31 cellular contexts compared by ENCODE assay signal in genomic region chr22:42001127-42001526, GRCh38. TPM values are rescaled to one million over a fixed set of nuclear protein-coding genes. Genes with fewer than 3 reads are reported as not detected.
A peak's percentile ranks its signal among the peaks of the same experiment; 100 is the strongest.
DNase-seq lines count a peak whose midpoint lies in the region; ATAC-seq, FAIRE-seq and TF ChIP-seq lines count a peak whose summit lies in the region.
"Had no signal": no experiment of that assay in that cellular context is flagged by ENCODE, and none has a peak within 500 bp of the region (broad histone marks: within the 10 kb centered on the region; RNA-seq: fewer than 3 reads in every experiment).

No MANE protein-coding gene starts in this region.

- H2AK5ac ChIP-seq in IMR-90 (ENCODE audit: low read depth, low read length): no peak overlapping the region

- no peak overlapping the region for H2BK120ac ChIP-seq in IMR-90 (ENCODE audit: low read depth, low read length)

- TF ChIP-seq CTCF in D721Med (IDR thresholded peaks at IDR 0.05; ENCODE audit: insufficient read depth, missing control alignments): no peak
- TF ChIP-seq CTCF in IMR-90 (conservative IDR thresholded peaks at IDR 0.05; ENCODE audit: low read depth, low read length): no peak
- TF ChIP-seq CTCF in bronchial epithelial cell (IDR thresholded peaks at IDR 0.05; ENCODE audit: insufficient read depth, low read length, severe bottlenecking): no peak
- TF ChIP-seq CTCF in WTC11 (IDR thresholded peaks at IDR 0.05): no peak

- no peak overlapping the region for H3K4me2 ChIP-seq in IMR-90 (ENCODE audit: low read depth, low read length)
- H3K4me2 ChIP-seq: KMS-11, smooth muscle cell had no signal

- no peak overlapping the region for H4K8ac ChIP-seq in IMR-90 (ENCODE audit: low read depth in 2 of 2, low read length in 2 of 2)

- dilution Hi-C loops in IMR-90 (cut with HindIII; ENCODE audit: low sequenced_read_pairs, unreplicated experiment): no loop called here

- peaks cover 54% of the 10 kb centered on the region for H3K27me3 Mint-ChIP-seq in WTC11 (ENCODE audit: low read depth)
- H3K27me3 Mint-ChIP-seq: activated CD8-positive, alpha-beta memory T cell treated with anti-CD3 and anti-CD28 coated beads, Interleukin-2, amount 10 ng/mL, durations not matched to agents 7 days and 5 days had no signal

- H3K4me3 ChIP-seq in IMR-90 (ENCODE audit: insufficient read depth, low read depth, low read length) (no peak overlapping the region), bronchial epithelial cell (ENCODE audit: low read depth, low read length) (no peak overlapping the region)
- H3K4me3 ChIP-seq: cardiac muscle cell, heart right ventricle, SK-N-MC, smooth muscle cell, uterus had no signal

- TF ChIP-seq POLR2A in IMR-90 (IDR thresholded peaks at IDR 0.05; ENCODE audit: low read depth, low read length) (no peak), GM12891 (IDR thresholded peaks at IDR 0.05; ENCODE audit: low read depth, low read length) (no peak)

- FAIRE-seq in D721Med (lab: Jason Lieb, UNC) (peak; percentile 11), bronchial epithelial cell (lab: Jason Lieb, UNC) (peak; percentile 87), GM12891 (lab: Jason Lieb, UNC) (no peak)
- FAIRE-seq: endometrium, GM19239, HTR-8/SVneo had no signal

- H2BK5ac ChIP-seq in IMR-90 (ENCODE audit: low read depth, low read length, poor library complexity, severe bottlenecking): no peak overlapping the region

- no peak overlapping the region for H4K5ac ChIP-seq in IMR-90 (ENCODE audit: low read depth, low read length)

- no peak overlapping the region for H2BK20ac ChIP-seq in IMR-90 (ENCODE audit: low read depth, low read length)

- no peak overlapping the region for H2AK9ac ChIP-seq in IMR-90 (replicated peaks; ENCODE audit: low read depth, low read length, poor library complexity)

- H3K14ac ChIP-seq in IMR-90 (replicated peaks; ENCODE audit: low read depth, low read length): no peak overlapping the region

- H3K18ac ChIP-seq in IMR-90 (ENCODE audit: low read depth, low read length): no peak overlapping the region

- H2AFZ ChIP-seq in IMR-90 (replicated peaks; ENCODE audit: low read length, poor library complexity): no peak overlapping the region

- intact Hi-C loops in IMR-90 (cut with micrococcal nuclease): no loop called here

- 0 out of 2 replicates have a peak, but pooled peaks cover 4% of the 10 kb centered on the region for H3K36me3 Mint-ChIP-seq in WTC11

- H4K20me1 ChIP-seq in IMR-90 (ENCODE audit: insufficient read depth, low read length): no peaks in the 10 kb centered on the region

- no peaks in the 10 kb centered on the region for H3K4me1 ChIP-seq in IMR-90 (ENCODE audit: control insufficient read depth, insufficient read depth, low read length)
- H3K4me1 ChIP-seq: BE2C, uterus had no signal

- no peak overlapping the region for H3K27ac ChIP-seq in IMR-90 (ENCODE audit: insufficient read depth, low read length)
- H3K27ac ChIP-seq: cardiac muscle cell, heart right ventricle, KMS-11, RWPE1, SK-N-MC, uterus had no signal

- POLR2A ChIA-PET in IMR-90 (lab: Charles Lee; ENCODE audit: unreplicated experiment) (no interaction called here), WTC11 (lab: Charles Lee) (no interaction called here)

- CTCF ChIA-PET in IMR-90 (lab: Yijun Ruan, JAX): no interaction called here
- CTCF ChIA-PET in WTC11 (lab: Charles Lee): no interaction called here

- no peak overlapping the region for H4K91ac ChIP-seq in IMR-90 (ENCODE audit: insufficient read depth, low read depth, low read length)

- H3K56ac ChIP-seq in IMR-90 (ENCODE audit: extremely low read depth, insufficient read depth, low read length): no peak overlapping the region

- peaks cover 7% of the 10 kb centered on the region; the same call in 1 of the 2 replicates for H3K4me1 Mint-ChIP-seq in WTC11

- DNase-seq in D721Med (ENCODE audit: insufficient read length, low spot score) (no peak), IMR-90 (peak; percentile 56), bronchial epithelial cell (ENCODE audit: low read depth) (peak; percentile 33), kidney tubule cell (ENCODE audit: low spot score) (peak; percentile 12), WTC11 (ENCODE audit: low spot score) (no peak), GM12891 (ENCODE audit: insufficient read length, low spot score) (no peak)
- DNase-seq: activated CD4-positive, alpha-beta T cell treated with anti-CD3 and anti-CD28 coated beads for 48 hours; activated CD8-positive, alpha-beta memory T cell treated with anti-CD3 and anti-CD28 coated beads, Interleukin-2, amount 10 ng/mL, durations not matched to agents 7 days and 5 days; activated naive CD4-positive, alpha-beta T cell treated with anti-CD3 and anti-CD28 coated beads, Interleukin-2, amount 10 ng/mL, durations not matched to agents 7 days and 5 days; BE2C; cortex of kidney; DMS79; heart right ventricle; left ventricle myocardium superior; midbrain; naive thymus-derived CD8-positive, alpha-beta T cell; NCI-H146; NCI-H510A treated with DMSO at 0.1 percent for 48 hours; retina; stimulated activated CD4-positive, alpha-beta T cell treated with anti-CD3 and anti-CD28 coated beads, Interleukin-2, amount 100 ng/mL, for 24 hours; uterus had no signal

- no TSS peak for BruUV-seq in IMR-90 (replicated peaks; lab: Mats Ljungman, UMichigan)

- no peak for ATAC-seq in IMR-90 (ENCODE audit: low read depth)
- ATAC-seq in GM21576 (IDR thresholded peaks at IDR 0.05; ENCODE audit: unreplicated experiment): no peak
- no peak for ATAC-seq in WTC11
- no peak for ATAC-seq in HG03039 (IDR thresholded peaks at IDR 0.05; ENCODE audit: unreplicated experiment)
- ATAC-seq: activated CD8-positive, alpha-beta memory T cell treated with anti-CD3 and anti-CD28 coated beads, Interleukin-2, amount 10 ng/mL, durations not matched to agents 7 days and 5 days; heart right ventricle; left ventricle myocardium superior; naive thymus-derived CD8-positive, alpha-beta T cell had no signal

- H3K9me3 ChIP-seq in IMR-90 (ENCODE audit: control insufficient read depth, insufficient read depth, low read length): no peaks in the 10 kb centered on the region; the same call in 1 of the 2 replicates
- H3K9me3 ChIP-seq: uterus had no signal

- no peak overlapping the region for H3K4me3 Mint-ChIP-seq in WTC11
- H3K4me3 Mint-ChIP-seq: activated CD8-positive, alpha-beta memory T cell treated with anti-CD3 and anti-CD28 coated beads, Interleukin-2, amount 10 ng/mL, durations not matched to agents 7 days and 5 days; activated naive CD4-positive, alpha-beta T cell treated with anti-CD3 and anti-CD28 coated beads, Interleukin-2, amount 10 ng/mL, durations not matched to agents 7 days and 5 days had no signal

- no peak overlapping the region for H3K23ac ChIP-seq in IMR-90 (ENCODE audit: low read depth, low read length)

- H3K27ac Mint-ChIP-seq in WTC11: no peak overlapping the region
- H3K27ac Mint-ChIP-seq: activated CD8-positive, alpha-beta memory T cell treated with anti-CD3 and anti-CD28 coated beads, Interleukin-2, amount 10 ng/mL, durations not matched to agents 7 days and 5 days; activated naive CD4-positive, alpha-beta T cell treated with anti-CD3 and anti-CD28 coated beads, Interleukin-2, amount 10 ng/mL, durations not matched to agents 7 days and 5 days; naive thymus-derived CD8-positive, alpha-beta T cell had no signal

- H3K27me3 ChIP-seq in IMR-90 (ENCODE audit: control insufficient read depth, insufficient read depth, low read length) (peaks cover 11% of the 10 kb centered on the region), bronchial epithelial cell (ENCODE audit: control insufficient read depth, insufficient read depth, low read length) (no peaks in the 10 kb centered on the region)
- H3K27me3 ChIP-seq: BE2C, cardiac muscle cell, uterus had no signal

- no peak for TF ChIP-seq RAD21 in IMR-90 (IDR thresholded peaks at IDR 0.05; ENCODE audit: low read length)

- 0 out of 2 replicates have a peak, but pooled peaks cover 4% of the 10 kb centered on the region for H3K9me3 Mint-ChIP-seq in WTC11

- no peaks in the 10 kb centered on the region for H3K36me3 ChIP-seq in IMR-90 (ENCODE audit: control insufficient read depth, insufficient read depth, low read length)
- H3K36me3 ChIP-seq in bronchial epithelial cell (ENCODE audit: control insufficient read depth, insufficient read depth, low read length): no peaks in the 10 kb centered on the region
- H3K36me3 ChIP-seq: BE2C, cardiac muscle cell, heart right ventricle, uterus had no signal

- H3K9ac ChIP-seq in IMR-90 (ENCODE audit: low read depth, low read length): no peak overlapping the region
- H3K9ac ChIP-seq: KMS-11 had no signal

- H3K9me1 ChIP-seq in IMR-90 (ENCODE audit: insufficient read depth, low read length): no peaks in the 10 kb centered on the region; the same call in 1 of the 2 replicates

- H3K79me1 ChIP-seq in IMR-90 (ENCODE audit: low read depth in 1 of 2, low read length in 2 of 2): no peaks in the 10 kb centered on the region

- 67% methylated on average over 4 of the region's 8 CpGs; no CpG with 5 or more reads in 1 of the 2 experiments for WGBS in IMR-90 (ENCODE audit: extremely low coverage in 2 of 2, insufficient read length in 1 of 2), 2 experiments

- H3K4ac ChIP-seq in IMR-90 (ENCODE audit: low read depth, low read length): no peak overlapping the region

- no peak overlapping the region for H2BK15ac ChIP-seq in IMR-90 (ENCODE audit: low read depth, low read length)

- in situ Hi-C loops in IMR-90 (cut with MboI; ENCODE audit: low sequenced_read_pairs): no loop called here

TF ChIP-seq in GM12891, 5 proteins besides CTCF, POLR2A, EP300 and RAD21 (continues in another document):
- TF ChIP-seq TAF1 (IDR thresholded peaks at IDR 0.05; ENCODE audit: low read depth, low read length) (no peak), POU2F2 (IDR thresholded peaks at IDR 0.05; ENCODE audit: low read depth, low read length) (no peak), SPI1 (IDR thresholded peaks at IDR 0.05; ENCODE audit: low read depth, low read length) (no peak)

RNA-seq across cellular contexts. Expression of gene WBP2NL, which starts 2.5 kb away (rescaled TPM):
- total RNA-seq in IMR-90 (2012; rRNA removed) (not detected in 2 replicates), bronchial epithelial cell (0.26 and 0.77 TPM in 2 replicates), WTC11 (2021) (not detected in 3 replicates)
- polyA plus RNA-seq in IMR-90 (2012; rRNA removed): not detected in 2 replicates
- not detected in 2 replicates for polyA plus RNA-seq in IMR-90 (2012; cell fraction: cytosol; rRNA removed)
- 0.08 and 0.09 TPM in 2 replicates for polyA plus RNA-seq in IMR-90 (2012; cell fraction: nucleus; rRNA removed; ENCODE audit: low replicate concordance)
- 0.23 TPM for polyA plus RNA-seq in GM12891 (2012; ENCODE audit: low read depth, missing spikeins)
- total RNA-seq: cardiac muscle cell, smooth muscle cell had no signal
- polyA plus RNA-seq: cardiac muscle cell had no signal

RNA-seq across cellular contexts. Expression of gene SEPTIN3, which starts 31.9 kb away (rescaled TPM):
- total RNA-seq in IMR-90 (2012; rRNA removed): under 0.01 and 0.18 TPM in 2 replicates
- polyA plus RNA-seq in IMR-90 (2012; rRNA removed): 0.14 and 0.15 TPM in 2 replicates
- 0.02 and 0.13 TPM in 2 replicates for polyA plus RNA-seq in IMR-90 (2012; cell fraction: cytosol; rRNA removed)
- 0.12 and 0.17 TPM in 2 replicates for polyA plus RNA-seq in IMR-90 (2012; cell fraction: nucleus; rRNA removed; ENCODE audit: low replicate concordance)
- total RNA-seq in bronchial epithelial cell: under 0.01 TPM in 2 replicates
- total RNA-seq in WTC11 (2021): 19.5 to 25.3 TPM (median 24.0 TPM) in 3 replicates
- 0.71 TPM for polyA plus RNA-seq in GM12891 (2012; ENCODE audit: low read depth, missing spikeins)
- polyA plus RNA-seq: naive thymus-derived CD8-positive, alpha-beta T cell had no signal

RNA-seq across cellular contexts. Expression of gene CENPM, which starts 54.2 kb away (rescaled TPM):
- total RNA-seq in IMR-90 (2012; rRNA removed) (14.7 and 18.1 TPM in 2 replicates), bronchial epithelial cell (1.3 and 3.5 TPM in 2 replicates), WTC11 (2021) (40.3 to 43.7 TPM (median 41.7 TPM) in 3 replicates)
- polyA plus RNA-seq in IMR-90 (2012; rRNA removed): 20.1 and 31.3 TPM in 2 replicates
- polyA plus RNA-seq in IMR-90 (2012; cell fraction: cytosol; rRNA removed): 10.5 and 19.3 TPM in 2 replicates
- polyA plus RNA-seq in IMR-90 (2012; cell fraction: nucleus; rRNA removed; ENCODE audit: low replicate concordance): 8.7 and 23.0 TPM in 2 replicates
- polyA plus RNA-seq in GM12891 (2012; ENCODE audit: low read depth, missing spikeins): 45.1 TPM

Comparison
In these comparisons a context has a peak if more than half of its experiments do, and no peak if none do; other contexts are left out.
1. DNase-seq: peak in IMR-90 (single experiment), bronchial epithelial cell (single experiment) and kidney tubule cell (single experiment); none in D721Med (single experiment), WTC11 (single experiment) and GM12891 (single experiment).
2. RNA of gene SEPTIN3, which starts 31.9 kb away (total RNA-seq): 19.5 to 25.3 TPM in WTC11; under 0.01 to 0.18 TPM in IMR-90 and under 0.01 TPM in bronchial epithelial cell; every median in the first group is over 10 times any median in the second.